Comparison of ENCODE assay signal across 24 cellular contexts in the genomic region with DNA sequence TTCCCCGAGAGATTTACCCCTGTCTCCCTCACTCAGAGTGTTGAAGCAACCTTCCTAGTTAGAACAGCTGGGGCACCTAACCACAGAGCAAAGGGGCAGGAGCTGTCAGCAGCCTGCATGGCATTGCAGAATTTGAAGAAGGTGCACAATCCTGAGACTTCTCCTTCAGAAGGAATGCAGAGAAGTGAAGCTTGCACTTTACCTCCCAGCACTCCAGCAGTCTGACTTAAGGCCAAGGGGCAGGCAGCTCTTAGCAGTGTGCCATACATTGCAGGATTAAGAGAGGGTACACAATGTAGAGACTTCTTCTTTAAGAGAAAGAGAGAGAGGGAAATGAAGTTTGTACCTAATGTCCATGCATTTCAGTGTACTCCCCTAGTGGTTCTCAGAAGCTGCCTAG.
DNase-seq lines count a peak whose midpoint lies in the region; ATAC-seq, FAIRE-seq and TF ChIP-seq lines count a peak whose summit lies in the region.
"Had no signal": no experiment of that assay in that cellular context is flagged by ENCODE, and none has a peak within 500 bp of the region (broad histone marks: within the 10 kb centered on the region; RNA-seq: fewer than 3 reads in every experiment).

No MANE protein-coding gene starts in this region.

- TF ChIP-seq POLR2A in adrenal gland (IDR thresholded peaks at IDR 0.05), result no peak

- no peak overlapping the region for H2BK120ac ChIP-seq in neuronal stem cell (ENCODE audit: low read depth, low read length)

- H2BK12ac ChIP-seq in neuronal stem cell (ENCODE audit: low read length), result no peak overlapping the region

- H3K27me3 Mint-ChIP-seq in GM23338 (ENCODE audit: insufficient read depth, low read depth, poor library complexity), result no peaks in the 10 kb centered on the region
- H3K27me3 Mint-ChIP-seq: CD4-positive, CD25-positive, alpha-beta regulatory T cell; CD8-positive, alpha-beta memory T cell; IgD-negative memory B cell had no signal

- no peaks in the 10 kb centered on the region for H3K9me2 ChIP-seq in GM23338 (ENCODE audit: insufficient read depth)

- WGBS in neuronal stem cell (ENCODE audit: extremely low coverage in 2 of 2, insufficient read length in 2 of 2, insufficient replicate concordance in 1 of 2), 2 donors, result no CpG with 5 or more reads among the region's 1 CpG
- WGBS in adrenal gland, 4 donors, result 55 to 90% (median 78%) methylated on average over 1 of the region's 1 CpG

- peak; percentile 8 for DNase-seq in GM23338 (ENCODE audit: low spot score)
- no peak for DNase-seq in RWPE2 (ENCODE audit: low spot score)
- no peak for DNase-seq in neuronal stem cell (ENCODE audit: low spot score)
- no peak for DNase-seq in urothelium cell line (ENCODE audit: low spot score)
- DNase-seq in activated naive CD4-positive, alpha-beta T cell treated with anti-CD3 and anti-CD28 coated beads, Interleukin-2, amount 50 U/mL, for 72 hours (ENCODE audit: low spot score in 2 of 2), result no peak
- no peak for DNase-seq in adrenal gland
- DNase-seq in upper lobe of right lung, result no peak
- DNase-seq: ACHN; BE2C; C1 segment of cervical spinal cord; CD4-positive, CD25-positive, alpha-beta regulatory T cell; CD8-positive, alpha-beta memory T cell; COR-L47; DMS 273 treated with DMSO at 0.1 percent for 48 hours; DMS53; H7; HFFc6 had no signal

- H3K36me3 ChIP-seq in GM23338 (ENCODE audit: insufficient read depth), result no peaks in the 10 kb centered on the region
- H3K36me3 ChIP-seq in RWPE2 (ENCODE audit: low read depth), result no peaks in the 10 kb centered on the region
- H3K36me3 ChIP-seq in neuronal stem cell (replicated peaks in 1 of 2; ENCODE audit: control insufficient read depth in 2 of 2, insufficient read depth in 2 of 2, low read length in 2 of 2), result no peaks in the 10 kb centered on the region
- no peaks in the 10 kb centered on the region for H3K36me3 ChIP-seq in adrenal gland (replicated peaks in 1 of 2)
- no peaks in the 10 kb centered on the region for H3K36me3 ChIP-seq in upper lobe of right lung
- H3K36me3 ChIP-seq: BE2C had no signal

- no peak overlapping the region for H4K8ac ChIP-seq in neuronal stem cell (ENCODE audit: low read depth, low read length)

- no peak overlapping the region for H3K9ac ChIP-seq in neuronal stem cell (ENCODE audit: low read depth, low read length, poor library complexity)

- TF ChIP-seq CTCF in GM23338 (conservative IDR thresholded peaks at IDR 0.05; ENCODE audit: low read depth in 2 of 2), result no peak
- no peak for TF ChIP-seq CTCF in RWPE2 (IDR thresholded peaks at IDR 0.05; ENCODE audit: poor library complexity, severe bottlenecking)
- TF ChIP-seq CTCF in adrenal gland (IDR thresholded peaks at IDR 0.05), result no peak
- no peak for TF ChIP-seq CTCF in upper lobe of right lung (IDR thresholded peaks at IDR 0.05)

- H3K18ac ChIP-seq in neuronal stem cell (ENCODE audit: low read length), result peak overlapping the region; percentile 40

- no peak overlapping the region for H3K27ac ChIP-seq in GM23338 (ENCODE audit: low read depth)
- H3K27ac ChIP-seq in RWPE2 (ENCODE audit: poor library complexity, severe bottlenecking), result no peak overlapping the region
- no peak overlapping the region for H3K27ac ChIP-seq in neuronal stem cell (replicated peaks; ENCODE audit: low read length)
- no peak overlapping the region for H3K27ac ChIP-seq in adrenal gland
- no peak overlapping the region for H3K27ac ChIP-seq in upper lobe of right lung

- H3K79me1 ChIP-seq in neuronal stem cell (ENCODE audit: low read depth, low read length), result no peaks in the 10 kb centered on the region

- H2BK15ac ChIP-seq in neuronal stem cell (ENCODE audit: low read length), result no peak overlapping the region

- intact Hi-C loops in adrenal gland (cut with DNase I), result no loop called here
- intact Hi-C loops in upper lobe of right lung (cut with DNase I), result no loop called here

- no peaks in the 10 kb centered on the region for H3K36me3 Mint-ChIP-seq in GM23338 (ENCODE audit: low read depth)
- no peaks in the 10 kb centered on the region for H3K36me3 Mint-ChIP-seq in activated naive CD4-positive, alpha-beta T cell treated with anti-CD3 and anti-CD28 coated beads, Interleukin-2, amount 50 U/mL, for 72 hours
- H3K36me3 Mint-ChIP-seq: CD4-positive, CD25-positive, alpha-beta regulatory T cell; IgD-negative memory B cell had no signal

- H3F3A ChIP-seq in GM23338 (replicated peaks; ENCODE audit: low read depth), result no peaks in the 10 kb centered on the region

- peaks cover 11% of the 10 kb centered on the region; the same call in 2 of the 3 replicates for H3K4me1 Mint-ChIP-seq in GM23338
- H3K4me1 Mint-ChIP-seq: CD4-positive, CD25-positive, alpha-beta regulatory T cell; CD8-positive, alpha-beta memory T cell; IgD-negative memory B cell had no signal

- no peaks in the 10 kb centered on the region for H4K20me1 ChIP-seq in GM23338 (replicated peaks; ENCODE audit: insufficient read depth)

- H3K4me2 ChIP-seq in GM23338 (no peak overlapping the region), neuronal stem cell (ENCODE audit: insufficient read depth, low read length, poor library complexity, severe bottlenecking) (no peak overlapping the region)

- H3K79me2 ChIP-seq in GM23338 (replicated peaks; ENCODE audit: insufficient read depth), result no peaks in the 10 kb centered on the region

- H3K4me3 ChIP-seq in GM23338 (no peak overlapping the region), RWPE2 (ENCODE audit: severe bottlenecking) (no peak overlapping the region), neuronal stem cell (ENCODE audit: low read length in 2 of 2) (no peak overlapping the region), adrenal gland (no peak overlapping the region), upper lobe of right lung (no peak overlapping the region)

- no peak overlapping the region for H3K14ac ChIP-seq in neuronal stem cell (ENCODE audit: low read length)

- H2AK5ac ChIP-seq in neuronal stem cell (ENCODE audit: low read depth, low read length), result no peak overlapping the region

- peak overlapping the region; percentile 52 for H2AFZ ChIP-seq in GM23338
- H2AFZ ChIP-seq in neuronal stem cell (ENCODE audit: low read length), result no peak overlapping the region

- no peak overlapping the region for H3K4ac ChIP-seq in neuronal stem cell (ENCODE audit: low read length)

- H3K9me3 ChIP-seq in RWPE2 (ENCODE audit: severe bottlenecking) (no peaks in the 10 kb centered on the region), neuronal stem cell (replicated peaks in 1 of 2; ENCODE audit: control insufficient read depth in 2 of 2, insufficient read depth in 1 of 2, low read depth in 1 of 2, low read length in 2 of 2) (no peaks in the 10 kb centered on the region), adrenal gland (replicated peaks in 1 of 3) (no peaks in the 10 kb centered on the region), upper lobe of right lung (no peaks in the 10 kb centered on the region)
- H3K9me3 ChIP-seq: BE2C had no signal

- H3K9me3 Mint-ChIP-seq in GM23338, result no peaks in the 10 kb centered on the region
- H3K9me3 Mint-ChIP-seq in activated naive CD4-positive, alpha-beta T cell treated with anti-CD3 and anti-CD28 coated beads, Interleukin-2, amount 50 U/mL, for 72 hours, result peaks cover 9 to 14% of the 10 kb centered on the region in 2 donors

- H3K4me3 Mint-ChIP-seq in GM23338, result no peak overlapping the region
- H3K4me3 Mint-ChIP-seq: CD4-positive, CD25-positive, alpha-beta regulatory T cell; CD8-positive, alpha-beta memory T cell; HFFc6; IgD-negative memory B cell had no signal

- no peak overlapping the region for H4K91ac ChIP-seq in neuronal stem cell (ENCODE audit: low read depth, low read length, poor library complexity)

- H3K4me1 ChIP-seq in GM23338 (ENCODE audit: insufficient read depth) (peaks cover 4% of the 10 kb centered on the region; the same call in 1 of the 2 replicates), RWPE2 (ENCODE audit: insufficient read depth, poor library complexity, severe bottlenecking) (no peaks in the 10 kb centered on the region), neuronal stem cell (ENCODE audit: control insufficient read depth in 2 of 2, insufficient read depth in 1 of 2, low read depth in 1 of 2, low read length in 2 of 2) (peaks cover 0 to 14% of the 10 kb centered on the region in 2 donors), adrenal gland (replicated peaks in 1 of 2) (no peaks in the 10 kb centered on the region), upper lobe of right lung (no peaks in the 10 kb centered on the region)
- H3K4me1 ChIP-seq: BE2C had no signal

- no peak overlapping the region for H2BK5ac ChIP-seq in neuronal stem cell (ENCODE audit: low read length)

- H3K27ac Mint-ChIP-seq in GM23338, result no peak overlapping the region
- no peak overlapping the region for H3K27ac Mint-ChIP-seq in activated naive CD4-positive, alpha-beta T cell treated with anti-CD3 and anti-CD28 coated beads, Interleukin-2, amount 50 U/mL, for 72 hours
- H3K27ac Mint-ChIP-seq: CD4-positive, CD25-positive, alpha-beta regulatory T cell; CD8-positive, alpha-beta memory T cell; HFFc6; IgD-negative memory B cell had no signal

- peak; percentile 20 for FAIRE-seq in urothelium cell line (lab: Jason Lieb, UNC)
- FAIRE-seq: A204.1, G401.6, GM12891, GM19239, HTR-8/SVneo had no signal

- H3K23ac ChIP-seq in neuronal stem cell (ENCODE audit: low read depth, low read length, poor library complexity), result no peak overlapping the region

- H3K27me3 ChIP-seq in GM23338 (ENCODE audit: insufficient read depth) (no peaks in the 10 kb centered on the region), RWPE2 (ENCODE audit: insufficient read depth, poor library complexity, severe bottlenecking) (no peaks in the 10 kb centered on the region), neuronal stem cell (ENCODE audit: control insufficient read depth in 3 of 3, insufficient read depth in 3 of 3, low read depth in 1 of 3, low read length in 3 of 3) (no peaks in the 10 kb centered on the region), adrenal gland (no peaks in the 10 kb centered on the region), upper lobe of right lung (no peaks in the 10 kb centered on the region)

- ATAC-seq in GM23338 (peak; percentile 50), RWPE2 (ENCODE audit: low read depth) (peak; percentile 19; the same call in 1 of the 3 replicates), upper lobe of right lung (no peak)
- no peak for ATAC-seq in activated naive CD4-positive, alpha-beta T cell treated with anti-CD3 and anti-CD28 coated beads, Interleukin-2, amount 50 U/mL, for 72 hours
- ATAC-seq: HCT116 had no signal

TF ChIP-seq in GM23338, 12 proteins besides CTCF, POLR2A, EP300 and RAD21 (continues in another document):
- TF ChIP-seq POLR2AphosphoS5 (IDR thresholded peaks at IDR 0.05; ENCODE audit: low read depth), result no peak
- no peak for TF ChIP-seq NANOG (IDR thresholded peaks at IDR 0.05; ENCODE audit: borderline replicate concordance)

Comparison
In these comparisons a context has a peak if more than half of its experiments do, and no peak if none do; other contexts are left out.
1. ATAC-seq: peak in GM23338 (single experiment) and RWPE2 (single experiment); none in activated naive CD4-positive, alpha-beta T cell treated with anti-CD3 and anti-CD28 coated beads, Interleukin-2, amount 50 U/mL, for 72 hours (0 of 2) and upper lobe of right lung (single experiment).